In genomic region chr21:31351438-31351837, GRCh38 we compare ENCODE assay signal across 12 cellular contexts. TPM values are rescaled to one million over a fixed set of nuclear protein-coding genes. Genes with fewer than 3 reads are reported as not detected.
DNase-seq lines count a peak whose midpoint lies in the region; ATAC-seq and TF ChIP-seq lines count a peak whose summit lies in the region.
"Had no signal": no experiment of that assay in that cellular context is flagged by ENCODE, and none has a peak within 500 bp of the region (broad histone marks: within the 10 kb centered on the region; RNA-seq: fewer than 3 reads in every experiment).

No MANE protein-coding gene starts in this region.

- no peak overlapping the region for H3K4me2 ChIP-seq in trophoblast cell (ENCODE audit: low read length)

- WGBS in trophoblast cell (ENCODE audit: extremely low coverage, insufficient coverage, insufficient read length), result no CpG with 5 or more reads among the region's 5 CpGs

- peaks cover 2% of the 10 kb centered on the region for H3K79me1 ChIP-seq in trophoblast cell (ENCODE audit: low read length)

- no peak for ATAC-seq in HG03439 (IDR thresholded peaks at IDR 0.05; ENCODE audit: unreplicated experiment)
- no peak for ATAC-seq in HG03354 (IDR thresholded peaks at IDR 0.05; ENCODE audit: poor library complexity, severe bottlenecking, unreplicated experiment)
- ATAC-seq: GM12878 had no signal

- peak; percentile 83 for DNase-seq in H4 (ENCODE audit: low spot score)
- DNase-seq in cardiac fibroblast (ENCODE audit: low read depth in 2 of 2), result peak; percentile 51
- peak; percentile 85 to 90 for DNase-seq in trophoblast cell
- DNase-seq in NCI-H2107 treated with DMSO at 0.1 percent for 48 hours (lab: John Stamatoyannopoulos, UW; ENCODE audit: unreplicated experiment), result no peak
- DNase-seq: Caco-2, naive B cell, NCI-H1105, NCI-H510A had no signal

- TF ChIP-seq CTCF in cardiac fibroblast (IDR thresholded peaks at IDR 0.05; ENCODE audit: low read depth, low read length), result no peak

- no peak overlapping the region for H2BK120ac ChIP-seq in trophoblast cell (ENCODE audit: insufficient read depth, low read length, poor library complexity)

- no peak overlapping the region for H3K18ac ChIP-seq in trophoblast cell (ENCODE audit: low read length)

- no peak overlapping the region for H2AK5ac ChIP-seq in trophoblast cell (ENCODE audit: low read length)

- no peak overlapping the region for H3K4me3 ChIP-seq in cardiac fibroblast (replicated peaks in 1 of 2; ENCODE audit: low read depth in 2 of 2, low read length in 2 of 2)
- no peak overlapping the region for H3K4me3 ChIP-seq in trophoblast cell (ENCODE audit: low read depth, low read length)
- H3K4me3 ChIP-seq: GM12878 had no signal

- H2BK12ac ChIP-seq in trophoblast cell (ENCODE audit: low read length), result no peak overlapping the region

- no peak overlapping the region for H3K9ac ChIP-seq in trophoblast cell (ENCODE audit: low read length)

- no peak overlapping the region for H2AFZ ChIP-seq in trophoblast cell (ENCODE audit: insufficient read depth, low read length, poor library complexity)

- H3K27ac ChIP-seq in trophoblast cell (ENCODE audit: low read depth, low read length), result peak overlapping the region; percentile 50

- H3K23ac ChIP-seq in trophoblast cell (ENCODE audit: low read length), result no peak overlapping the region

- H4K12ac ChIP-seq in trophoblast cell (ENCODE audit: low read depth, low read length), result no peak overlapping the region

- H3K79me2 ChIP-seq in trophoblast cell (ENCODE audit: control insufficient read depth, insufficient read depth, low read length, poor library complexity), result peaks cover 2% of the 10 kb centered on the region

- no peak overlapping the region for H2BK5ac ChIP-seq in trophoblast cell (ENCODE audit: low read depth, low read length, poor library complexity)

- H3K4ac ChIP-seq in trophoblast cell (ENCODE audit: low read depth, low read length), result no peak overlapping the region

- no peak overlapping the region for H3K14ac ChIP-seq in trophoblast cell (ENCODE audit: low read length)

- no peak overlapping the region for H4K8ac ChIP-seq in trophoblast cell (ENCODE audit: low read depth, low read length)

- no peak overlapping the region for H4K91ac ChIP-seq in trophoblast cell (ENCODE audit: low read depth, low read length)

- no peaks in the 10 kb centered on the region for H3K36me3 ChIP-seq in trophoblast cell (ENCODE audit: control insufficient read depth in 1 of 2, insufficient read depth in 2 of 2, low read length in 2 of 2)

- H3K27me3 ChIP-seq in trophoblast cell (ENCODE audit: insufficient read depth, low read length), result no peaks in the 10 kb centered on the region

- H3K9me3 ChIP-seq in trophoblast cell (ENCODE audit: insufficient read depth, low read depth, low read length), result no peaks in the 10 kb centered on the region
- H3K9me3 ChIP-seq: Caco-2 had no signal

- peaks cover 11 to 18% of the 10 kb centered on the region in 2 experiments for H3K4me1 ChIP-seq in trophoblast cell (ENCODE audit: control insufficient read depth in 1 of 2, insufficient read depth in 2 of 2, low read length in 2 of 2)
- H3K4me1 ChIP-seq: Caco-2 had no signal

TF ChIP-seq in PFSK-1, 5 proteins besides CTCF, POLR2A, EP300 and RAD21:
- TF ChIP-seq POLR2AphosphoS5 (IDR thresholded peaks at IDR 0.05; ENCODE audit: low read depth, low read length) (no peak), REST (IDR thresholded peaks at IDR 0.05; ENCODE audit: insufficient read depth in 1 of 2, low read depth in 2 of 2, low read length in 2 of 2) (0 out of 4 replicates have a peak, but pooled peaks of 1 of the 2 experiments have one; percentile 28), FOXP2 (optimal IDR thresholded peaks at IDR 0.05; ENCODE audit: borderline replicate concordance, extremely low read depth, extremely low read length, insufficient read depth) (peak; percentile 61), TAF1 (IDR thresholded peaks at IDR 0.05; ENCODE audit: borderline replicate concordance, insufficient read depth, low read length) (no peak), SIN3A (IDR thresholded peaks at IDR 0.05; ENCODE audit: borderline replicate concordance, insufficient read depth, low read length) (no peak)

RNA-seq across cellular contexts. Expression of gene TIAM1, which starts 7.4 kb away (rescaled TPM):
- 9.4 TPM in 2 replicates for total RNA-seq in H4 (2014; rRNA removed; shearing (Covaris generic))
- polyA plus RNA-seq in PFSK-1 (2012; ENCODE audit: insufficient read length, low read depth), result 16.6 TPM
- polyA plus RNA-seq in trophoblast cell (2013), result 11.0 and 11.3 TPM in 2 replicates
